ENCODE assay signal across 19 cellular contexts in the genomic region with DNA sequence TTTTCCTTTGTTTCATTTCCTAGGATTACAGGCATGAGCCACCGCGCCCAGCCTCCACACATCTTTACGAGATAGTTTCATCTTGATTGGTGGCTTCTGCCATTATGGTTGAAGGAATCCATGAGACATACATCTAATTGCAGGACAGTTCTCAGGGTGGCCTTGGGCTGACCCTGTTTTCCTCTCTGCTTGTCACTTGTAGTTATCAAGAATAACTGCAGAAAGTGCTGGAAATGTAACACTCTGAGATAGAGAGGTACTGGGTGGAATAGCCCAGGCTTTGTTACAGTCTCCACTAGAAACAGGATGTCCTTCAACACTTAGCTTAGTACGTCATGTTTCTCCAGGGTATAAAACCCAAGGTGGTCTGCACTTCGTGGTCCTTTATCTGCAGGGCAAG. TPM values are rescaled to one million over a fixed set of nuclear protein-coding genes. Genes with fewer than 3 reads are reported as not detected.
"Had no signal": no experiment of that assay in that cellular context is flagged by ENCODE, and none has a peak within 500 bp of the region (broad histone marks: within the 10 kb centered on the region; RNA-seq: fewer than 3 reads in every experiment).

No MANE protein-coding gene starts in this region.

- H3K4me3 ChIP-seq: dorsolateral prefrontal cortex, prostate gland, skin epidermis, spleen, thoracic aorta, tibial nerve, upper lobe of left lung had no signal

- H3K9me3 ChIP-seq: prostate gland, spleen, thoracic aorta, tibial nerve, upper lobe of left lung had no signal

- H3K36me3 ChIP-seq: prostate gland, spleen, thoracic aorta, tibial nerve, upper lobe of left lung had no signal

- DNase-seq: dorsolateral prefrontal cortex; effector CD4-positive, alpha-beta T cell; kidney; naive thymus-derived CD8-positive, alpha-beta T cell; nephron progenitor cell; nucleus accumbens; right cardiac atrium; spleen; stimulated activated CD4-positive, alpha-beta T cell treated with anti-CD3 and anti-CD28 coated beads, Interleukin-4, amount 100 ng/mL, for 4 hours; stimulated activated naive CD8-positive, alpha-beta T cell treated with anti-CD3 and anti-CD28 coated beads, Interleukin-15, Interleukin-2, amounts not matched to agents 100 U/mL and 50 U/mL, for 24 hours; substantia nigra; upper lobe of left lung had no signal

- ATAC-seq: left lobe of liver; naive thymus-derived CD8-positive, alpha-beta T cell; right cardiac atrium; stimulated activated memory B cell treated with anti-CD40 and anti-IgM and Interleukin-4, amounts not matched to agents 10 μg/mL and 1 μg/mL and 100 μg/mL, for 72 hours; stimulated activated naive CD8-positive, alpha-beta T cell treated with anti-CD3 and anti-CD28 coated beads, Interleukin-15, Interleukin-2, amounts not matched to agents 100 U/mL and 50 U/mL, for 24 hours had no signal

- H3K27ac ChIP-seq: dorsolateral prefrontal cortex, epithelial cell of prostate, prostate gland, skin epidermis, spleen, thoracic aorta, tibial nerve, upper lobe of left lung had no signal

- H3K27me3 ChIP-seq: spleen, tibial nerve, upper lobe of left lung had no signal

- H3K4me1 ChIP-seq: prostate gland, spleen, tibial nerve had no signal

RNA-seq across cellular contexts. Expression of a gene that starts 10.7 kb away (rescaled TPM):
- polyA plus RNA-seq: naive thymus-derived CD8-positive, alpha-beta T cell had no signal
